20 cellular contexts compared by ENCODE assay signal in the genomic region with DNA sequence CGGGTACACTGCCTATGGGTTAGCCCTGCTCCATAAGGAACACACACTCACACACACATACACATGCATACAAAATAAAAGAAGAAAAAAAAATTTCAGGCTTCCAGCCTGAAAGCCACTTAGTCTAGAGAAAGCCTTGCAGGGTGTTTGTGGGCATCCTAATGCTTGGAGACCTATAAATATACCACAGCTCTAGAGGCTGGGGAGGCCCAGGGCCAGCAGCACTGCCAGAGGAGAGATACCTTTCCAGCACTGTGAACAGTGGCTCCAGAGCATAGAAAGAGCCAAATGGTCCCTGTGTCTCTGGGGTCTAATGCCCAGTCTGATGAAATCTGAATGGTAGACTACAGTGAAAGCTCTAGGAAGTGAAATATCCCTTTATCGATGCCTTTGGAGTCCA. TPM values are rescaled to one million over a fixed set of nuclear protein-coding genes. Genes with fewer than 3 reads are reported as not detected.
DNase-seq lines count a peak whose midpoint lies in the region; ATAC-seq and TF ChIP-seq lines count a peak whose summit lies in the region.
"Had no signal": no experiment of that assay in that cellular context is flagged by ENCODE, and none has a peak within 500 bp of the region (broad histone marks: within the 10 kb centered on the region; RNA-seq: fewer than 3 reads in every experiment).

No MANE protein-coding gene starts in this region.

- no peak overlapping the region for H3K4me3 Mint-ChIP-seq in activated CD8-positive, alpha-beta T cell treated with anti-CD3 and anti-CD28 coated beads for 36 hours
- no peak overlapping the region for H3K4me3 Mint-ChIP-seq in activated CD8-positive, alpha-beta T cell treated with anti-CD3 and anti-CD28 coated beads, Interleukin-2, amount 10 ng/mL, durations not matched to agents 7 days and 5 days
- H3K4me3 Mint-ChIP-seq in stimulated activated effector memory CD8-positive, alpha-beta T cell treated with anti-CD3 and anti-CD28 coated beads, Interleukin-12 subunit alpha, Interleukin-12 subunit beta, amount 100 ng/mL, for 72 hours: no peak overlapping the region
- no peak overlapping the region for H3K4me3 Mint-ChIP-seq in effector memory CD8-positive, alpha-beta T cell
- H3K4me3 Mint-ChIP-seq: CD4-positive, alpha-beta memory T cell; GM23338; HFFc6 had no signal

- H3K4me3 ChIP-seq in SK-N-MC: no peak overlapping the region
- H3K4me3 ChIP-seq: A549, GM23338 had no signal

- H3K9me3 ChIP-seq in SK-N-MC (ENCODE audit: low read depth, low read length): no peaks in the 10 kb centered on the region
- H3K9me3 ChIP-seq: A549 had no signal

- POLR2A ChIA-PET in activated CD8-positive, alpha-beta T cell treated with anti-CD3 and anti-CD28 coated beads for 36 hours (lab: Charles Lee): no interaction called here
- POLR2A ChIA-PET in activated CD8-positive, alpha-beta T cell treated with anti-CD3 and anti-CD28 coated beads, Interleukin-2, amount 10 ng/mL, durations not matched to agents 7 days and 5 days (lab: Charles Lee): no interaction called here

- no peak for TF ChIP-seq CTCF in activated CD8-positive, alpha-beta T cell treated with anti-CD3 and anti-CD28 coated beads for 36 hours (IDR thresholded peaks at IDR 0.05)

- peak overlapping the region; percentile 1; the same call in 1 of the 2 replicates for H3K27ac ChIP-seq in SK-N-MC
- H3K27ac ChIP-seq: 22Rv1, A549, C4-2B had no signal

- peaks cover 5% of the 10 kb centered on the region for H3K36me3 Mint-ChIP-seq in activated CD8-positive, alpha-beta T cell treated with anti-CD3 and anti-CD28 coated beads for 36 hours (ENCODE audit: low read depth)
- peaks cover 18% of the 10 kb centered on the region for H3K36me3 Mint-ChIP-seq in activated CD8-positive, alpha-beta T cell treated with anti-CD3 and anti-CD28 coated beads, Interleukin-2, amount 10 ng/mL, durations not matched to agents 7 days and 5 days (ENCODE audit: low read depth)
- H3K36me3 Mint-ChIP-seq in stimulated activated effector memory CD8-positive, alpha-beta T cell treated with anti-CD3 and anti-CD28 coated beads, Interleukin-12 subunit alpha, Interleukin-12 subunit beta, amount 100 ng/mL, for 72 hours: peaks cover 63% of the 10 kb centered on the region
- H3K36me3 Mint-ChIP-seq in effector memory CD8-positive, alpha-beta T cell (ENCODE audit: insufficient read depth): peaks cover 41% of the 10 kb centered on the region

- no peak for DNase-seq in activated CD8-positive, alpha-beta T cell treated with anti-CD3 and anti-CD28 coated beads for 36 hours
- DNase-seq in activated CD8-positive, alpha-beta T cell treated with anti-CD3 and anti-CD28 coated beads, Interleukin-2, amount 10 ng/mL, durations not matched to agents 7 days and 5 days: no peak
- DNase-seq in left ventricle myocardium superior: no peak
- DNase-seq in left cardiac atrium: no peak
- no peak for DNase-seq in SK-N-MC (ENCODE audit: low read depth, low spot score)
- DNase-seq in stimulated activated effector memory CD8-positive, alpha-beta T cell treated with anti-CD3 and anti-CD28 coated beads, Interleukin-12 subunit alpha, Interleukin-12 subunit beta, amount 100 ng/mL, for 72 hours (ENCODE audit: low spot score in 2 of 2): no peak
- DNase-seq in stimulated activated CD4-positive, alpha-beta T cell treated with anti-CD3 and anti-CD28 coated beads, Interleukin-1b, Interleukin-23, amount 100 ng/mL, for 48 hours: no peak
- no peak for DNase-seq in effector memory CD8-positive, alpha-beta T cell
- DNase-seq: AML-193; CD4-positive, alpha-beta memory T cell; DMS153; DMS79; GDM1; HFFc6 had no signal

- no peaks in the 10 kb centered on the region for H3K4me1 Mint-ChIP-seq in activated CD8-positive, alpha-beta T cell treated with anti-CD3 and anti-CD28 coated beads for 36 hours (ENCODE audit: low read depth)
- H3K4me1 Mint-ChIP-seq in activated CD8-positive, alpha-beta T cell treated with anti-CD3 and anti-CD28 coated beads, Interleukin-2, amount 10 ng/mL, durations not matched to agents 7 days and 5 days (ENCODE audit: low read depth): no peaks in the 10 kb centered on the region
- no peaks in the 10 kb centered on the region for H3K4me1 Mint-ChIP-seq in stimulated activated effector memory CD8-positive, alpha-beta T cell treated with anti-CD3 and anti-CD28 coated beads, Interleukin-12 subunit alpha, Interleukin-12 subunit beta, amount 100 ng/mL, for 72 hours
- H3K4me1 Mint-ChIP-seq in effector memory CD8-positive, alpha-beta T cell (ENCODE audit: low read depth in 2 of 2): no peaks in the 10 kb centered on the region
- H3K4me1 Mint-ChIP-seq: GM23338 had no signal

- intact Hi-C loops in activated CD8-positive, alpha-beta T cell treated with anti-CD3 and anti-CD28 coated beads for 36 hours (cut with micrococcal nuclease): no loop called here
- intact Hi-C loops in left ventricle myocardium superior (cut with micrococcal nuclease) (no loop called here), left cardiac atrium (cut with DNase I) (no loop called here)

- ATAC-seq in activated CD8-positive, alpha-beta T cell treated with anti-CD3 and anti-CD28 coated beads for 36 hours: no peak
- no peak for ATAC-seq in activated CD8-positive, alpha-beta T cell treated with anti-CD3 and anti-CD28 coated beads, Interleukin-2, amount 10 ng/mL, durations not matched to agents 7 days and 5 days
- ATAC-seq in left ventricle myocardium superior (peak; percentile 58), left cardiac atrium (no peak)
- ATAC-seq in stimulated activated effector memory CD8-positive, alpha-beta T cell treated with anti-CD3 and anti-CD28 coated beads, Interleukin-12 subunit alpha, Interleukin-12 subunit beta, amount 100 ng/mL, for 72 hours: no peak
- no peak for ATAC-seq in effector memory CD8-positive, alpha-beta T cell (replicated peaks)
- ATAC-seq: GM23338, HCT116, HepG2 had no signal

- CTCF ChIA-PET in activated CD8-positive, alpha-beta T cell treated with anti-CD3 and anti-CD28 coated beads for 36 hours (lab: Charles Lee): interaction anchor here (0.6 to 2.3 kb wide), 5 partner anchors 10 to 377 kb away, joined by 3 to 9 read pairs (median 4); no protein-coding TSS in a partner anchor
- CTCF ChIA-PET in activated CD8-positive, alpha-beta T cell treated with anti-CD3 and anti-CD28 coated beads, Interleukin-2, amount 10 ng/mL, durations not matched to agents 7 days and 5 days (lab: Charles Lee): interaction anchor here (1.2 kb wide), 1 partner anchor 208 kb away, joined by 3 read pairs; no protein-coding TSS in a partner anchor

- peak overlapping the region; percentile 28 for H3K27ac Mint-ChIP-seq in activated CD8-positive, alpha-beta T cell treated with anti-CD3 and anti-CD28 coated beads for 36 hours
- no peak overlapping the region for H3K27ac Mint-ChIP-seq in activated CD8-positive, alpha-beta T cell treated with anti-CD3 and anti-CD28 coated beads, Interleukin-2, amount 10 ng/mL, durations not matched to agents 7 days and 5 days
- H3K27ac Mint-ChIP-seq in stimulated activated effector memory CD8-positive, alpha-beta T cell treated with anti-CD3 and anti-CD28 coated beads, Interleukin-12 subunit alpha, Interleukin-12 subunit beta, amount 100 ng/mL, for 72 hours: peak overlapping the region; percentile 5
- peak overlapping the region in 1 of 2 donors; percentile 1 for H3K27ac Mint-ChIP-seq in effector memory CD8-positive, alpha-beta T cell
- H3K27ac Mint-ChIP-seq: GM23338 had no signal

- no peaks in the 10 kb centered on the region for H3K27me3 Mint-ChIP-seq in activated CD8-positive, alpha-beta T cell treated with anti-CD3 and anti-CD28 coated beads for 36 hours
- H3K27me3 Mint-ChIP-seq in activated CD8-positive, alpha-beta T cell treated with anti-CD3 and anti-CD28 coated beads, Interleukin-2, amount 10 ng/mL, durations not matched to agents 7 days and 5 days (ENCODE audit: low read depth): no peaks in the 10 kb centered on the region
- no peaks in the 10 kb centered on the region for H3K27me3 Mint-ChIP-seq in effector memory CD8-positive, alpha-beta T cell
- H3K27me3 Mint-ChIP-seq: CD4-positive, alpha-beta memory T cell had no signal

- no peaks in the 10 kb centered on the region for H3K9me3 Mint-ChIP-seq in activated CD8-positive, alpha-beta T cell treated with anti-CD3 and anti-CD28 coated beads for 36 hours
- no peaks in the 10 kb centered on the region for H3K9me3 Mint-ChIP-seq in activated CD8-positive, alpha-beta T cell treated with anti-CD3 and anti-CD28 coated beads, Interleukin-2, amount 10 ng/mL, durations not matched to agents 7 days and 5 days (ENCODE audit: insufficient read depth)
- H3K9me3 Mint-ChIP-seq in stimulated activated effector memory CD8-positive, alpha-beta T cell treated with anti-CD3 and anti-CD28 coated beads, Interleukin-12 subunit alpha, Interleukin-12 subunit beta, amount 100 ng/mL, for 72 hours: no peaks in the 10 kb centered on the region
- H3K9me3 Mint-ChIP-seq in effector memory CD8-positive, alpha-beta T cell: no peaks in the 10 kb centered on the region
- H3K9me3 Mint-ChIP-seq: CD4-positive, alpha-beta memory T cell; GM23338; HFFc6 had no signal

- no peak overlapping the region for H3K9ac ChIP-seq in SK-N-MC (ENCODE audit: insufficient read length)

- H3K36me3 ChIP-seq in SK-N-MC (ENCODE audit: insufficient read depth, low read length): peaks cover 23% of the 10 kb centered on the region

RNA-seq across cellular contexts. Expression of gene FAM161B, which starts 12.9 kb away (rescaled TPM):
- total RNA-seq in activated CD8-positive, alpha-beta T cell treated with anti-CD3 and anti-CD28 coated beads for 36 hours: 1 to 10 TPM; 1.0 to 1.3 TPM
- 1 to 10 TPM; 1.2 to 1.7 TPM for total RNA-seq in activated CD8-positive, alpha-beta T cell treated with anti-CD3 and anti-CD28 coated beads, Interleukin-2, amount 10 ng/mL, durations not matched to agents 7 days and 5 days
- total RNA-seq in left ventricle myocardium superior (3.8 TPM), left cardiac atrium (1 to 10 TPM; 3.1 to 3.5 TPM)

RNA-seq across cellular contexts. Expression of gene COQ6, which starts 13.1 kb away (rescaled TPM):
- 10 to 100 TPM; 20.2 to 23.2 TPM for total RNA-seq in activated CD8-positive, alpha-beta T cell treated with anti-CD3 and anti-CD28 coated beads for 36 hours
- total RNA-seq in activated CD8-positive, alpha-beta T cell treated with anti-CD3 and anti-CD28 coated beads, Interleukin-2, amount 10 ng/mL, durations not matched to agents 7 days and 5 days: 10 to 100 TPM; 18.9 to 19.0 TPM
- total RNA-seq in left ventricle myocardium superior: 50.7 TPM
- 10 to 100 TPM; 31.3 to 36.1 TPM for total RNA-seq in left cardiac atrium

RNA-seq across cellular contexts. Expression of gene ZNF410, which starts 50.4 kb away (rescaled TPM):
- total RNA-seq in activated CD8-positive, alpha-beta T cell treated with anti-CD3 and anti-CD28 coated beads for 36 hours: 10 to 100 TPM; 54.9 to 56.1 TPM
- 10 to 100 TPM; 49.7 to 50.2 TPM for total RNA-seq in activated CD8-positive, alpha-beta T cell treated with anti-CD3 and anti-CD28 coated beads, Interleukin-2, amount 10 ng/mL, durations not matched to agents 7 days and 5 days
- 18.5 TPM for total RNA-seq in left ventricle myocardium superior
- 10 to 100 TPM; 19.2 to 28.8 TPM for total RNA-seq in left cardiac atrium
